ENCODE assay signal across 14 cellular contexts in genomic region chr16:11715246-11715947, GRCh38. TPM values are rescaled to one million over a fixed set of nuclear protein-coding genes. Genes with fewer than 3 reads are reported as not detected.
DNase-seq lines count a peak whose midpoint lies in the region; ATAC-seq and TF ChIP-seq lines count a peak whose summit lies in the region.
"Had no signal": no experiment of that assay in that cellular context is flagged by ENCODE, and none has a peak within 500 bp of the region (broad histone marks: within the 10 kb centered on the region; RNA-seq: fewer than 3 reads in every experiment).

No MANE protein-coding gene starts in this region.

- H3K9me3 Mint-ChIP-seq in stimulated activated memory B cell treated with anti-CD40 and anti-IgM and Interleukin-4, amounts not matched to agents 10 μg/mL and 1 μg/mL and 100 μg/mL, for 72 hours, result no peaks in the 10 kb centered on the region
- H3K9me3 Mint-ChIP-seq: activated naive CD8-positive, alpha-beta T cell treated with anti-CD3 and anti-CD28 coated beads, Interleukin-2, amount 10 ng/mL, durations not matched to agents 7 days and 5 days; brain had no signal

- H3K27ac ChIP-seq in HEK293 (ENCODE audit: extremely low read depth, low read depth, low read length), result no peak overlapping the region

- peaks cover 22 to 42% of the 10 kb centered on the region in 2 experiments for H3K36me3 ChIP-seq in HEK293 (ENCODE audit: control insufficient read depth in 2 of 2, insufficient read depth in 1 of 2, low read length in 2 of 2)

- peaks cover 30% of the 10 kb centered on the region for H3K36me3 Mint-ChIP-seq in stimulated activated memory B cell treated with anti-CD40 and anti-IgM and Interleukin-4, amounts not matched to agents 10 μg/mL and 1 μg/mL and 100 μg/mL, for 72 hours

- DNase-seq in GM12865 (ENCODE audit: low read depth) (peak; percentile 29), cerebellum (ENCODE audit: low spot score) (peak; percentile 67), NCI-H748 (lab: John Stamatoyannopoulos, UW; ENCODE audit: unreplicated experiment) (no peak)
- DNase-seq: KG1, NCI-H2081 treated with DMSO at 0.1 percent for 48 hours, SIG-M5 had no signal

- no peak overlapping the region for H3K4me3 Mint-ChIP-seq in stimulated activated memory B cell treated with anti-CD40 and anti-IgM and Interleukin-4, amounts not matched to agents 10 μg/mL and 1 μg/mL and 100 μg/mL, for 72 hours
- H3K4me3 Mint-ChIP-seq: activated CD8-positive, alpha-beta T cell treated with anti-CD3 and anti-CD28 coated beads, Interleukin-2, amount 10 ng/mL, durations not matched to agents 7 days and 5 days; activated naive CD8-positive, alpha-beta T cell treated with anti-CD3 and anti-CD28 coated beads, Interleukin-2, amount 10 ng/mL, durations not matched to agents 7 days and 5 days; brain had no signal

- TF ChIP-seq CTCF in GM12865 (IDR thresholded peaks at IDR 0.05; ENCODE audit: insufficient read depth, low read depth, low read length, missing control alignments), result no peak
- TF ChIP-seq CTCF in HEK293 (tag by site-specific recombination; IDR thresholded peaks at IDR 0.05), result no peak

- H3K27me3 Mint-ChIP-seq in stimulated activated memory B cell treated with anti-CD40 and anti-IgM and Interleukin-4, amounts not matched to agents 10 μg/mL and 1 μg/mL and 100 μg/mL, for 72 hours, result no peaks in the 10 kb centered on the region
- H3K27me3 Mint-ChIP-seq: activated naive CD8-positive, alpha-beta T cell treated with anti-CD3 and anti-CD28 coated beads, Interleukin-2, amount 10 ng/mL, durations not matched to agents 7 days and 5 days had no signal

- H3K27ac Mint-ChIP-seq in stimulated activated memory B cell treated with anti-CD40 and anti-IgM and Interleukin-4, amounts not matched to agents 10 μg/mL and 1 μg/mL and 100 μg/mL, for 72 hours, result peak overlapping the region; percentile 64
- H3K27ac Mint-ChIP-seq: activated CD8-positive, alpha-beta T cell treated with anti-CD3 and anti-CD28 coated beads, Interleukin-2, amount 10 ng/mL, durations not matched to agents 7 days and 5 days; activated naive CD8-positive, alpha-beta T cell treated with anti-CD3 and anti-CD28 coated beads, Interleukin-2, amount 10 ng/mL, durations not matched to agents 7 days and 5 days had no signal

- POLR2A ChIA-PET in HEK293 (lab: Yijun Ruan, JAX), result interaction anchor here (0.7 kb wide), 1 partner anchor 131 kb away, joined by 4 read pairs; no protein-coding TSS in a partner anchor

- peaks cover 18% of the 10 kb centered on the region for H3K4me1 Mint-ChIP-seq in stimulated activated memory B cell treated with anti-CD40 and anti-IgM and Interleukin-4, amounts not matched to agents 10 μg/mL and 1 μg/mL and 100 μg/mL, for 72 hours

- CTCF ChIA-PET in HEK293 (lab: Yijun Ruan, JAX), result interaction anchor here (0.6 to 5.0 kb wide), 24 partner anchors 7 to 752 kb away, joined by 3 to 32 read pairs (median 4); no protein-coding TSS in a partner anchor

- no peak for ATAC-seq in stimulated activated memory B cell treated with anti-CD40 and anti-IgM and Interleukin-4, amounts not matched to agents 10 μg/mL and 1 μg/mL and 100 μg/mL, for 72 hours
- no peak for ATAC-seq in HG03565 (IDR thresholded peaks at IDR 0.05; ENCODE audit: unreplicated experiment)
- ATAC-seq in HG02973 (IDR thresholded peaks at IDR 0.05; ENCODE audit: unreplicated experiment), result no peak

- no peaks in the 10 kb centered on the region for H3K9me3 ChIP-seq in HEK293 (ENCODE audit: control insufficient read depth, insufficient read depth, low read depth, low read length)
- H3K9me3 ChIP-seq: BE2C had no signal

- H3K4me3 ChIP-seq in GM12865 (ENCODE audit: low read depth, low read length), result no peak overlapping the region
- H3K4me3 ChIP-seq in HEK293 (ENCODE audit: low read depth, low read length), result no peak overlapping the region

- no peaks in the 10 kb centered on the region for H3K4me1 ChIP-seq in HEK293 (ENCODE audit: control insufficient read depth, insufficient read depth, low read length)
- H3K4me1 ChIP-seq: BE2C had no signal

TF ChIP-seq in HEK293, 187 proteins besides CTCF, POLR2A, EP300 and RAD21:
- TF ChIP-seq TCF7L2 (IDR thresholded peaks at IDR 0.05; ENCODE audit: borderline replicate concordance, low read depth, low read length), result no peak
- TF ChIP-seq ATF2 (tag by site-specific recombination; IDR thresholded peaks at IDR 0.05; ENCODE audit: low read depth), result peak; percentile 57
- no peak for TF ChIP-seq SCRT2 (tag by site-specific recombination; IDR thresholded peaks at IDR 0.05)
- no peak for TF ChIP-seq OSR2 (tag by site-specific recombination; IDR thresholded peaks at IDR 0.05)
- TF ChIP-seq ZNF274 (IDR thresholded peaks at IDR 0.05; ENCODE audit: low read length), result no peak
- TF ChIP-seq ZNF274 (tag by site-specific recombination; IDR thresholded peaks at IDR 0.05; ENCODE audit: borderline replicate concordance), result no peak
TF ChIP-seq in HEK293: peak in this region for 1.

RNA-seq across cellular contexts. Expression of gene TXNDC11, which starts 27.3 kb away (rescaled TPM):
- 22.2 TPM for total RNA-seq in cerebellum

RNA-seq across cellular contexts. Expression of gene SNN, which starts 47.1 kb away (rescaled TPM):
- total RNA-seq in cerebellum, result 130 TPM
